In genomic region chr4:38523524-38524448, GRCh38 we compare ENCODE assay signal across 9 cellular contexts.
DNase-seq lines count a peak whose midpoint lies in the region; ATAC-seq and TF ChIP-seq lines count a peak whose summit lies in the region.
"Had no signal": no experiment of that assay in that cellular context is flagged by ENCODE, and none has a peak within 500 bp of the region (broad histone marks: within the 10 kb centered on the region; RNA-seq: fewer than 3 reads in every experiment).

No MANE protein-coding gene starts in this region.

- H3K4me3 ChIP-seq in GM12865 (ENCODE audit: low read depth, low read length) (peak overlapping the region; percentile 15; the same call in 1 of the 2 replicates), breast epithelium (no peak overlapping the region)

- ATAC-seq in GM21576 (IDR thresholded peaks at IDR 0.05; ENCODE audit: unreplicated experiment) = peak; percentile 97
- ATAC-seq in sciatic nerve = peak; percentile 73

- H3K27me3 ChIP-seq in breast epithelium = no peaks in the 10 kb centered on the region

- no peak for TF ChIP-seq POLR2A in breast epithelium (IDR thresholded peaks at IDR 0.05)

- no peak overlapping the region for H3K27ac ChIP-seq in breast epithelium
- H3K27ac ChIP-seq: epithelial cell of prostate had no signal

- intact Hi-C loops in activated T-helper 1 cell treated with anti-CD3 and anti-CD28 coated beads, Interleukin-12 subunit alpha, Interleukin-12 subunit beta, Interleukin-2, Interleukin-4 antibody, amounts not matched to agents 30 ng/mL and 10 ng/mL and 1 ng/mL, durations not matched to agents 14 hours and 24 hours and 36 hours (cut with micrococcal nuclease) = loop anchor here (1.0 to 5.0 kb wide), 7 partner anchors 38 to 391 kb away; no protein-coding TSS in a partner anchor
- intact Hi-C loops in sciatic nerve (cut with DNase I) (no loop called here), breast epithelium (cut with DNase I; ENCODE audit: low total_unique reads) (no loop called here)

- H3K27me3 Mint-ChIP-seq in activated T-helper 1 cell treated with anti-CD3 and anti-CD28 coated beads, Interleukin-12 subunit alpha, Interleukin-12 subunit beta, Interleukin-2, Interleukin-4 antibody, amounts not matched to agents 30 ng/mL and 10 ng/mL and 1 ng/mL, durations not matched to agents 14 hours and 24 hours and 36 hours (ENCODE audit: insufficient read depth) = peaks cover 32% of the 10 kb centered on the region

- H3K9me3 ChIP-seq in breast epithelium = no peaks in the 10 kb centered on the region

- no peaks in the 10 kb centered on the region for H3K4me1 ChIP-seq in breast epithelium

- H3K27ac Mint-ChIP-seq in activated T-helper 1 cell treated with anti-CD3 and anti-CD28 coated beads, Interleukin-12 subunit alpha, Interleukin-12 subunit beta, Interleukin-2, Interleukin-4 antibody, amounts not matched to agents 30 ng/mL and 10 ng/mL and 1 ng/mL, durations not matched to agents 14 hours and 24 hours and 36 hours = peak overlapping the region; percentile 51

- peaks cover 23% of the 10 kb centered on the region for H3K4me1 Mint-ChIP-seq in activated T-helper 1 cell treated with anti-CD3 and anti-CD28 coated beads, Interleukin-12 subunit alpha, Interleukin-12 subunit beta, Interleukin-2, Interleukin-4 antibody, amounts not matched to agents 30 ng/mL and 10 ng/mL and 1 ng/mL, durations not matched to agents 14 hours and 24 hours and 36 hours (ENCODE audit: low read depth)

- H3K36me3 Mint-ChIP-seq in activated T-helper 1 cell treated with anti-CD3 and anti-CD28 coated beads, Interleukin-12 subunit alpha, Interleukin-12 subunit beta, Interleukin-2, Interleukin-4 antibody, amounts not matched to agents 30 ng/mL and 10 ng/mL and 1 ng/mL, durations not matched to agents 14 hours and 24 hours and 36 hours (ENCODE audit: low read depth) = peaks cover 14% of the 10 kb centered on the region

- H3K36me3 ChIP-seq in breast epithelium = no peaks in the 10 kb centered on the region

- peak; percentile 93 for DNase-seq in GM12865 (ENCODE audit: low read depth)
- peak; percentile 17 to 26 for DNase-seq in Kasumi-1 (lab: John Stamatoyannopoulos, UW)
- DNase-seq in activated T-helper 1 cell treated with anti-CD3 and anti-CD28 coated beads, Interleukin-12 subunit alpha, Interleukin-12 subunit beta, Interleukin-2, Interleukin-4 antibody, amounts not matched to agents 30 ng/mL and 10 ng/mL and 1 ng/mL, durations not matched to agents 14 hours and 24 hours and 36 hours (ENCODE audit: low spot score) = peak; percentile 48
- DNase-seq in sciatic nerve (ENCODE audit: low spot score) = no peak
- no peak for DNase-seq in cerebellar nuclear complex (lab: John Stamatoyannopoulos, UW)
- DNase-seq in middle frontal gyrus (ENCODE audit: extremely low spot score, low spot score) = no peak
- no peak for DNase-seq in breast epithelium (ENCODE audit: low spot score in 2 of 2)

- H3K9me3 Mint-ChIP-seq in activated T-helper 1 cell treated with anti-CD3 and anti-CD28 coated beads, Interleukin-12 subunit alpha, Interleukin-12 subunit beta, Interleukin-2, Interleukin-4 antibody, amounts not matched to agents 30 ng/mL and 10 ng/mL and 1 ng/mL, durations not matched to agents 14 hours and 24 hours and 36 hours = peaks cover 8% of the 10 kb centered on the region

- H3K4me3 Mint-ChIP-seq in activated T-helper 1 cell treated with anti-CD3 and anti-CD28 coated beads, Interleukin-12 subunit alpha, Interleukin-12 subunit beta, Interleukin-2, Interleukin-4 antibody, amounts not matched to agents 30 ng/mL and 10 ng/mL and 1 ng/mL, durations not matched to agents 14 hours and 24 hours and 36 hours = peak overlapping the region; percentile 19

- TF ChIP-seq CTCF in GM12865 (IDR thresholded peaks at IDR 0.05; ENCODE audit: insufficient read depth, low read depth, low read length, missing control alignments) (no peak), breast epithelium (IDR thresholded peaks at IDR 0.05) (no peak)

Comparison
In these comparisons a context has a peak if more than half of its experiments do, and no peak if none do; other contexts are left out.
1. DNase-seq: peak in GM12865 (single experiment), Kasumi-1 (2 of 2) and activated T-helper 1 cell treated with anti-CD3 and anti-CD28 coated beads, Interleukin-12 subunit alpha, Interleukin-12 subunit beta, Interleukin-2, Interleukin-4 antibody, amounts not matched to agents 30 ng/mL and 10 ng/mL and 1 ng/mL, durations not matched to agents 14 hours and 24 hours and 36 hours (single experiment); none in sciatic nerve (single experiment), cerebellar nuclear complex (0 of 2), middle frontal gyrus (single experiment) and breast epithelium (0 of 2).